28 cellular contexts compared by ENCODE assay signal in genomic region chr7:19681596-19681995, GRCh38.
"Had no signal": no experiment of that assay in that cellular context is flagged by ENCODE, and none has a peak within 500 bp of the region (broad histone marks: within the 10 kb centered on the region; RNA-seq: fewer than 3 reads in every experiment).

No MANE protein-coding gene starts in this region.

- H3K9ac ChIP-seq: neural progenitor cell, parathyroid adenoma had no signal

- H3K4me1 Mint-ChIP-seq: natural killer cell, nephron progenitor cell, neural progenitor cell had no signal

- H3K27me3 Mint-ChIP-seq: naive B cell; stimulated activated memory B cell treated with anti-CD40 and anti-IgM and Interleukin-4, amounts not matched to agents 10 μg/mL and 1 μg/mL and 100 μg/mL, for 72 hours; stimulated activated naive CD8-positive, alpha-beta T cell treated with anti-CD3 and anti-CD28 coated beads, Interleukin-15, amount 100 ng/mL, for 72 hours had no signal

- H3K4me3 ChIP-seq: left lung, lower lobe of right lung, neural progenitor cell, psoas muscle, right atrium auricular region, right lobe of liver, smooth muscle cell, transverse colon, upper lobe of left lung, vagina had no signal

- FAIRE-seq: keratinocyte had no signal

- DNase-seq: kidney glomerular epithelial cell; left colon; left lung; lower lobe of right lung; mesenchymal stem cell; naive B cell; natural killer cell; nephron progenitor cell; occipital lobe; psoas muscle; right lobe of liver; stimulated activated CD4-positive, alpha-beta T cell treated with anti-CD3 and anti-CD28 coated beads, Interleukin-1b, Interleukin-23, amount 100 ng/mL, for 48 hours; stimulated activated CD4-positive, alpha-beta T cell treated with anti-CD3 and anti-CD28 coated beads, Interleukin-2, amount 100 ng/mL, for 48 hours; stimulated activated CD4-positive, alpha-beta T cell treated with anti-CD3 and anti-CD28 coated beads, Interleukin-4, amount 100 ng/mL, for 4 hours; stimulated activated CD8-positive, alpha-beta memory T cell treated with anti-CD3 and anti-CD28 coated beads, Interleukin-4, amount 100 ng/mL, for 48 hours; stimulated activated naive CD4-positive, alpha-beta T cell treated with Interleukin-2 at 50 U/mL for 16 hours; stimulated activated naive CD8-positive, alpha-beta T cell treated with anti-CD3 and anti-CD28 coated beads, Interleukin-15, amount 100 ng/mL, for 72 hours; substantia nigra; transverse colon; upper lobe of left lung had no signal

- H3K27ac Mint-ChIP-seq: naive B cell; natural killer cell; nephron progenitor cell; neural progenitor cell; stimulated activated memory B cell treated with anti-CD40 and anti-IgM and Interleukin-4, amounts not matched to agents 10 μg/mL and 1 μg/mL and 100 μg/mL, for 72 hours; stimulated activated naive CD8-positive, alpha-beta T cell treated with anti-CD3 and anti-CD28 coated beads, Interleukin-15, amount 100 ng/mL, for 72 hours had no signal

- H3K9me3 Mint-ChIP-seq: neural progenitor cell had no signal

- H3K27me3 ChIP-seq: left lung, neural progenitor cell, neutrophil, right atrium auricular region, right lobe of liver, transverse colon, upper lobe of left lung, vagina had no signal

- H3K27ac ChIP-seq: left lung, lower lobe of right lung, neural progenitor cell, neutrophil, parathyroid adenoma, psoas muscle, right atrium auricular region, right lobe of liver, transverse colon, upper lobe of left lung, vagina had no signal

- H3K36me3 Mint-ChIP-seq: naive B cell; natural killer cell; neural progenitor cell; stimulated activated memory B cell treated with anti-CD40 and anti-IgM and Interleukin-4, amounts not matched to agents 10 μg/mL and 1 μg/mL and 100 μg/mL, for 72 hours had no signal

- H3K79me2 ChIP-seq: parathyroid adenoma had no signal

- ATAC-seq: left colon; left lung; lower lobe of right lung; natural killer cell; psoas muscle; right lobe of liver; stimulated activated memory B cell treated with anti-CD40 and anti-IgM and Interleukin-4, amounts not matched to agents 10 μg/mL and 1 μg/mL and 100 μg/mL, for 72 hours; stimulated activated naive CD8-positive, alpha-beta T cell treated with anti-CD3 and anti-CD28 coated beads, Interleukin-15, amount 100 ng/mL, for 72 hours had no signal

- H3K36me3 ChIP-seq: left lung, lower lobe of right lung, neural progenitor cell, neutrophil, right atrium auricular region, right lobe of liver, transverse colon, upper lobe of left lung, vagina had no signal

- H3K4me1 ChIP-seq: left lung, lower lobe of right lung, neural progenitor cell, parathyroid adenoma, psoas muscle, right atrium auricular region, right lobe of liver, transverse colon, upper lobe of left lung, vagina had no signal

- H3K4me2 ChIP-seq: neural progenitor cell, smooth muscle cell had no signal

- H2AFZ ChIP-seq: neural progenitor cell, parathyroid adenoma had no signal

- H3K4me3 Mint-ChIP-seq: naive B cell; natural killer cell; nephron progenitor cell; neural progenitor cell; stimulated activated memory B cell treated with anti-CD40 and anti-IgM and Interleukin-4, amounts not matched to agents 10 μg/mL and 1 μg/mL and 100 μg/mL, for 72 hours; stimulated activated naive CD8-positive, alpha-beta T cell treated with anti-CD3 and anti-CD28 coated beads, Interleukin-15, amount 100 ng/mL, for 72 hours had no signal

- H3K9me3 ChIP-seq: left lung, lower lobe of right lung, neutrophil, psoas muscle, right atrium auricular region, right lobe of liver, transverse colon, upper lobe of left lung, vagina had no signal
